ENCODE assay signal across 8 cellular contexts in the genomic region with DNA sequence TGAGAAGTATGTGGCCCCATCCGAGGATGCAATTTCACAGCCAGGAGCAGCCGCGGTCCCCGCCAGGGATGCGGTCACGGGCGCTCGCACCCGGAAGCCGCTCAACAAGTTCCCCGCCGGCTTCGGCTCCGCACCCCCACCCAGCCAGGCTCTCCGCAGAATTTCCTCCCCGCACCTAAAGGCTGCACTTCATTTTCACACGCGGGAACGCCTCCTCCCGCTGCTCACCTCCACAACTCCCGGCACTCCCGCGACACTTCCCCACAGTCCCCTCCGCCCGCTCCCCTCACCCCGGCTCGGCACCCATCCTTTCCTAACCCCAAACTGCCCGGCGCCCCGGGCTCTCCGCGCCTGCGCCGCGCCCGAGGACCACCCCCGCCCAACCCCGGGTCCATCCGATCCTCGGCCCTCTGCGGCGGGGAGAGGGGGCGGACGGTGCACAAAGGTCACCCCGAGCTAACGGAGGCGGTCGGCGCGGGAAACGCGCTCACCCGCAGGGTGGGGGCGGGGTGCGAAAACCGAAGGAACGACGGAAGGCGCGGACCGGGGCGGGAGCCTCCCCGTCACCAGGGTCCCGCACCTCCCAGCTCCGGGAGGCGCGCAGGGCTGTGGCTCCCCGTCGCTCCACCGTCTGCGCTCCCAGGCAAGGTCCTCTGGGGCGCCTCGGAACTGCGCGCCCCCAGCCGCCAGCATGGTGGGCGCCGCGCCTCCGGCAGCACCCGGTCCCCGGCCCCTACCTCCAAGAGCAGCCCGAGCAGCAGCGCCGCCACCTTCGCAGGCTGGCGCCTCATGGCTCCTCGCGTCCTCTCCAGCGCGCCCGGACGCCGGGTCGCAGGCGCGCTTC. TPM values are rescaled to one million over a fixed set of nuclear protein-coding genes. Genes with fewer than 3 reads are reported as not detected.
DNase-seq lines count a peak whose midpoint lies in the region; ATAC-seq and TF ChIP-seq lines count a peak whose summit lies in the region.

No MANE protein-coding gene starts in this region.

- CTCF ChIA-PET in SK-N-SH (lab: Yijun Ruan, JAX), result interaction anchor here (1.0 to 4.7 kb wide), 5 partner anchors 12 to 291 kb away, joined by 3 to 30 read pairs (median 4); no protein-coding TSS in a partner anchor

- TF ChIP-seq EP300 in SK-N-SH (IDR thresholded peaks at IDR 0.05; ENCODE audit: borderline replicate concordance in 1 of 2, low read depth in 1 of 2, low read length in 1 of 2), result 0 out of 4 replicates have a peak, but pooled peaks of 1 of the 2 experiments have one; percentile 14

- no peak for TF ChIP-seq RAD21 in SK-N-SH (IDR thresholded peaks at IDR 0.05; ENCODE audit: low read length)

- peak; percentile 19 for DNase-seq in DMS114 treated with DMSO at 0.1 percent for 48 hours (lab: John Stamatoyannopoulos, UW; ENCODE audit: unreplicated experiment)
- peak; percentile 38 for DNase-seq in HT1080 (ENCODE audit: low read depth)
- peak; percentile 90 for DNase-seq in SK-N-SH
- peak; percentile 72 for DNase-seq in activated naive CD8-positive, alpha-beta T cell treated with anti-CD3 and anti-CD28 coated beads, Interleukin-2, amount 10 ng/mL, durations not matched to agents 7 days and 5 days
- peak; percentile 69 for DNase-seq in left cardiac atrium
- DNase-seq in NCI-H187 (lab: John Stamatoyannopoulos, UW), result no peak

- H3K4me1 ChIP-seq in SK-N-SH (ENCODE audit: control insufficient read depth in 1 of 2, insufficient read depth in 2 of 2, low read depth in 1 of 2, low read length in 1 of 2), result peaks cover 35 to 45% of the 10 kb centered on the region in 2 experiments
- peaks cover 13% of the 10 kb centered on the region for H3K4me1 ChIP-seq in rectal smooth muscle tissue (ENCODE audit: control insufficient read depth, insufficient read depth, low read length)

- peaks cover 34% of the 10 kb centered on the region for H4K20me1 ChIP-seq in SK-N-SH (ENCODE audit: insufficient read depth)

- H3K9me3 ChIP-seq in SK-N-SH, result no peaks in the 10 kb centered on the region

- H3K79me2 ChIP-seq in SK-N-SH (ENCODE audit: insufficient read depth), result peaks cover 63% of the 10 kb centered on the region

- peaks cover 36% of the 10 kb centered on the region for H3F3A ChIP-seq in SK-N-SH (replicated peaks; ENCODE audit: insufficient read depth)

- H2AFZ ChIP-seq in SK-N-SH (ENCODE audit: low read depth), result peak overlapping the region; percentile 73

- intact Hi-C loops in left cardiac atrium (cut with DNase I), result no loop called here

- H3K27me3 Mint-ChIP-seq in activated naive CD8-positive, alpha-beta T cell treated with anti-CD3 and anti-CD28 coated beads, Interleukin-2, amount 10 ng/mL, durations not matched to agents 7 days and 5 days, result no peaks in the 10 kb centered on the region

- H3K36me3 Mint-ChIP-seq in activated naive CD8-positive, alpha-beta T cell treated with anti-CD3 and anti-CD28 coated beads, Interleukin-2, amount 10 ng/mL, durations not matched to agents 7 days and 5 days, result no peaks in the 10 kb centered on the region

- H3K4me3 Mint-ChIP-seq in activated naive CD8-positive, alpha-beta T cell treated with anti-CD3 and anti-CD28 coated beads, Interleukin-2, amount 10 ng/mL, durations not matched to agents 7 days and 5 days, result peak overlapping the region; percentile 87

- peak overlapping the region; percentile 75 for H3K4me2 ChIP-seq in SK-N-SH

- TF ChIP-seq CTCF in SK-N-SH (IDR thresholded peaks at IDR 0.05), result peak; percentile 27; the same call in 1 of the 2 replicates

- POLR2A ChIA-PET in SK-N-SH (lab: Yijun Ruan, JAX), result interaction anchor here (0.9 to 1.0 kb wide), 2 partner anchors 14 to 206 kb away, joined by 3 read pairs; no protein-coding TSS in a partner anchor
- POLR2A ChIA-PET in activated naive CD8-positive, alpha-beta T cell treated with anti-CD3 and anti-CD28 coated beads, Interleukin-2, amount 10 ng/mL, durations not matched to agents 7 days and 5 days (lab: Charles Lee), result interaction anchor here (1.4 to 6.0 kb wide), 3 partner anchors 38 to 534 kb away, joined by 5 to 47 read pairs (median 9); a partner anchor contains a TSS

- WGBS in SK-N-SH (ENCODE audit: low lambda C conversion rate), result 2% methylated on average over 61 of the region's 97 CpGs

- H3K9ac ChIP-seq in SK-N-SH (peak overlapping the region; percentile 78), rectal smooth muscle tissue (ENCODE audit: low read length) (peak overlapping the region; percentile 45)

- no peaks in the 10 kb centered on the region for H3K9me2 ChIP-seq in SK-N-SH

- H3K27ac Mint-ChIP-seq in activated naive CD8-positive, alpha-beta T cell treated with anti-CD3 and anti-CD28 coated beads, Interleukin-2, amount 10 ng/mL, durations not matched to agents 7 days and 5 days, result peak overlapping the region; percentile 76

- H3K27ac ChIP-seq in SK-N-SH (ENCODE audit: low read depth in 2 of 2, low read length in 1 of 2) (peak overlapping the region; percentile 81 to 91), rectal smooth muscle tissue (ENCODE audit: low read depth, low read length) (peak overlapping the region; percentile 69)

- no peaks in the 10 kb centered on the region for H3K9me3 Mint-ChIP-seq in activated naive CD8-positive, alpha-beta T cell treated with anti-CD3 and anti-CD28 coated beads, Interleukin-2, amount 10 ng/mL, durations not matched to agents 7 days and 5 days

- no peaks in the 10 kb centered on the region for H3K36me3 ChIP-seq in SK-N-SH (replicated peaks in 1 of 2; ENCODE audit: control insufficient read depth in 1 of 2, insufficient read depth in 2 of 2, low read length in 1 of 2)
- no peaks in the 10 kb centered on the region for H3K36me3 ChIP-seq in rectal smooth muscle tissue (ENCODE audit: control insufficient read depth, insufficient read depth, low read length)

- peak; percentile 11 for ATAC-seq in GM21367 (IDR thresholded peaks at IDR 0.05; ENCODE audit: unreplicated experiment)
- peak; percentile 21 for ATAC-seq in activated naive CD8-positive, alpha-beta T cell treated with anti-CD3 and anti-CD28 coated beads, Interleukin-2, amount 10 ng/mL, durations not matched to agents 7 days and 5 days (ENCODE audit: low read depth)
- ATAC-seq in left cardiac atrium, result peak; percentile 64

- H3K27me3 ChIP-seq in SK-N-SH (ENCODE audit: insufficient read depth), result no peaks in the 10 kb centered on the region
- no peaks in the 10 kb centered on the region for H3K27me3 ChIP-seq in rectal smooth muscle tissue (ENCODE audit: control insufficient read depth, insufficient read depth, low read length)

- H3K4me3 ChIP-seq in SK-N-SH (ENCODE audit: low read depth in 2 of 2, low read length in 1 of 2) (peak overlapping the region; percentile 77 to 84), rectal smooth muscle tissue (ENCODE audit: low read length) (peak overlapping the region; percentile 79)

- peaks cover 53% of the 10 kb centered on the region for H3K4me1 Mint-ChIP-seq in activated naive CD8-positive, alpha-beta T cell treated with anti-CD3 and anti-CD28 coated beads, Interleukin-2, amount 10 ng/mL, durations not matched to agents 7 days and 5 days

TF ChIP-seq in SK-N-SH, 30 proteins besides CTCF, POLR2A, EP300 and RAD21 (continues in another document):
- TF ChIP-seq ELF1 (IDR thresholded peaks at IDR 0.05), result peak; percentile 58
- TF ChIP-seq EZH2phosphoT487 (IDR thresholded peaks at IDR 0.05; ENCODE audit: borderline replicate concordance, low read depth), result no peak
- TF ChIP-seq CHD2 (IDR thresholded peaks at IDR 0.05; ENCODE audit: low read length, partially characterized antibody), result peak; percentile 43
- no peak for TF ChIP-seq FOSL2 (IDR thresholded peaks at IDR 0.05; ENCODE audit: borderline replicate concordance, low read depth)
- TF ChIP-seq SIN3A (IDR thresholded peaks at IDR 0.05; ENCODE audit: borderline replicate concordance, low read depth, low read length), result no peak; the same call in 1 of the 2 replicates
- TF ChIP-seq, protein P1, sequence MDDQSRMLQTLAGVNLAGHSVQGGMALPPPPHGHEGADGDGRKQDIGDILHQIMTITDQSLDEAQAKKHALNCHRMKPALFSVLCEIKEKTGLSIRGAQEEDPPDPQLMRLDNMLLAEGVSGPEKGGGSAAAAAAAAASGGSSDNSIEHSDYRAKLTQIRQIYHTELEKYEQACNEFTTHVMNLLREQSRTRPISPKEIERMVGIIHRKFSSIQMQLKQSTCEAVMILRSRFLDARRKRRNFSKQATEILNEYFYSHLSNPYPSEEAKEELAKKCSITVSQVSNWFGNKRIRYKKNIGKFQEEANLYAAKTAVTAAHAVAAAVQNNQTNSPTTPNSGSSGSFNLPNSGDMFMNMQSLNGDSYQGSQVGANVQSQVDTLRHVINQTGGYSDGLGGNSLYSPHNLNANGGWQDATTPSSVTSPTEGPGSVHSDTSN (IDR thresholded peaks at IDR 0.05), result no peak
- 0 out of 2 replicates have a peak, but pooled peaks have one; percentile 8 for TF ChIP-seq TAF1 (IDR thresholded peaks at IDR 0.05; ENCODE audit: borderline replicate concordance, low read depth, low read length)
- TF ChIP-seq SMC3 (IDR thresholded peaks at IDR 0.05; ENCODE audit: low read depth, low read length), result peak; percentile 14; the same call in 1 of the 2 replicates

RNA-seq across cellular contexts. Expression of a gene that starts 0.5 kb away (rescaled TPM):
- 83.0 and 100 TPM in 2 replicates for total RNA-seq in HT1080 (2014; rRNA removed; shearing (Covaris generic))
- polyA plus RNA-seq in HT1080 (2015; cell fraction: cytosol; rRNA removed), result 77.8 and 81.4 TPM in 2 replicates
- polyA plus RNA-seq in HT1080 (2015; cell fraction: nucleus; rRNA removed), result 27.7 and 28.1 TPM in 2 replicates
- 69.5 and 79.3 TPM in 2 replicates for polyA plus RNA-seq in SK-N-SH (2012; rRNA removed)
- polyA plus RNA-seq in SK-N-SH (2012; cell fraction: cytosol; rRNA removed), result 77.0 and 82.6 TPM in 2 replicates
- 32.4 and 38.8 TPM in 2 replicates for polyA plus RNA-seq in SK-N-SH (2012; cell fraction: nucleus; rRNA removed)
- total RNA-seq in activated naive CD8-positive, alpha-beta T cell treated with anti-CD3 and anti-CD28 coated beads, Interleukin-2, amount 10 ng/mL, durations not matched to agents 7 days and 5 days, result 10 to 100 TPM; 50.0 to 50.1 TPM
- total RNA-seq in left cardiac atrium, result 10 to 100 TPM; 28.9 to 32.2 TPM

Comparison
In these comparisons a context has a peak if more than half of its experiments do, and no peak if none do; other contexts are left out.
1. DNase-seq: peak in DMS114 treated with DMSO at 0.1 percent for 48 hours (single experiment), HT1080 (single experiment), SK-N-SH (single experiment), activated naive CD8-positive, alpha-beta T cell treated with anti-CD3 and anti-CD28 coated beads, Interleukin-2, amount 10 ng/mL, durations not matched to agents 7 days and 5 days (single experiment) and left cardiac atrium (single experiment); none in NCI-H187 (0 of 2).
2. ATAC-seq: peak in every context shown above with its lines; median percentile 64 in left cardiac atrium; 21 in activated naive CD8-positive, alpha-beta T cell treated with anti-CD3 and anti-CD28 coated beads, Interleukin-2, amount 10 ng/mL, durations not matched to agents 7 days and 5 days; 11 in GM21367.